In genomic region chr2:39408351-39409136, GRCh38 we compare ENCODE assay signal across 8 cellular contexts. TPM values are rescaled to one million over a fixed set of nuclear protein-coding genes. Genes with fewer than 3 reads are reported as not detected.
DNase-seq lines count a peak whose midpoint lies in the region; ATAC-seq, FAIRE-seq and TF ChIP-seq lines count a peak whose summit lies in the region.

No MANE protein-coding gene starts in this region.

- no peak for DNase-seq in CD14-positive monocyte (ENCODE audit: low spot score)
- peak; percentile 14 for DNase-seq in fibroblast of gingiva (ENCODE audit: low read depth)
- DNase-seq in G401 (ENCODE audit: low spot score) = no peak
- DNase-seq in effector CD4-positive, alpha-beta T cell = no peak
- no peak for DNase-seq in D721Med (ENCODE audit: insufficient read length, low spot score)
- no peak for DNase-seq in amniotic stem cell (lab: John Stamatoyannopoulos, UW)

- peak overlapping the region; percentile 3 to 81 (median 58) for H3K27ac Mint-ChIP-seq in CD14-positive monocyte

- peak overlapping the region in 1 of 2 donors; percentile 47 for H3K4me3 Mint-ChIP-seq in CD14-positive monocyte

- H3K36me3 Mint-ChIP-seq in CD14-positive monocyte = peaks cover 0 to 4% of the 10 kb centered on the region in 2 donors

- in situ Hi-C loops in G401 (cut with HindIII; ENCODE audit: low sequenced_read_pairs) = no loop called here

- intact Hi-C loops in CD14-positive monocyte (cut with micrococcal nuclease) = no loop called here

- TF ChIP-seq CTCF in CD14-positive monocyte (IDR thresholded peaks at IDR 0.05) = no peak
- no peak for TF ChIP-seq CTCF in D721Med (IDR thresholded peaks at IDR 0.05; ENCODE audit: insufficient read depth, missing control alignments)

- ATAC-seq in GM19467 (IDR thresholded peaks at IDR 0.05; ENCODE audit: unreplicated experiment) (peak; percentile 57), HG03432 (IDR thresholded peaks at IDR 0.05; ENCODE audit: unreplicated experiment) (peak; percentile 79)

- no peaks in the 10 kb centered on the region for H3K27me3 Mint-ChIP-seq in CD14-positive monocyte (ENCODE audit: low read depth in 3 of 3)

- peaks cover 39% of the 10 kb centered on the region for H3K4me1 Mint-ChIP-seq in CD14-positive monocyte

- FAIRE-seq in D721Med (lab: Jason Lieb, UNC) = no peak

- no peaks in the 10 kb centered on the region for H3K9me3 Mint-ChIP-seq in CD14-positive monocyte

RNA-seq across cellular contexts. Expression of gene MAP4K3, which starts 28.5 kb away (rescaled TPM):
- polyA plus RNA-seq in CD14-positive monocyte = 1 to 10 TPM; 1.0 to 4.0 TPM
- total RNA-seq in G401 (2014; rRNA removed; shearing (Covaris generic)) = 36.8 and 49.5 TPM in 2 replicates
